Comparison of ENCODE assay signal across 15 cellular contexts in the genomic region with DNA sequence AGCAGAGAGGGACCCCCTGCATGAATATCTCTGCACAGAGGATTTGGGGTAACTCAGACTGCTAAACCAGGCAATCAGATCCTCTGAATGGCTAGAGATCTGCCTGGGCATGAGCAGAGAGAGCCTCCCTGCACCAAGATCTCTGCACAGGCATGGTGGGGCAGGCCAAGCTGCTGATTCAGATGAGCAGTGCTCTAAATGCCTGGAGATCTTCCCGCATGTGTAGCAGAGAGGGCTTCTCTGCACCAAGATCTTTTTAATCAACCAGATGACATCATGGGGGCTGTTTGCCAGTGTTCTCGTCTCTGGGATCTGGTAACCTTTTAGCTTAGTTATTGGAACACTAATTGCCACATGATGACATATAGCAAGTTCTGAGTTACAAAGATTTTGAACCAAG.
A peak's percentile ranks its signal among the peaks of the same experiment; 100 is the strongest.
DNase-seq lines count a peak whose midpoint lies in the region; ATAC-seq and TF ChIP-seq lines count a peak whose summit lies in the region.
"Had no signal": no experiment of that assay in that cellular context is flagged by ENCODE, and none has a peak within 500 bp of the region (broad histone marks: within the 10 kb centered on the region; RNA-seq: fewer than 3 reads in every experiment).

No MANE protein-coding gene starts in this region.

- POLR2A ChIA-PET in RWPE1 (lab: Yijun Ruan, JAX; ENCODE audit: low non-redundant PET) = no interaction called here

- H3F3A ChIP-seq in GM23248 (ENCODE audit: insufficient read depth) = no peaks in the 10 kb centered on the region

- no TSS peak for BruUV-seq in Calu3 (replicated peaks; lab: Mats Ljungman, UMichigan)

- H3K27ac Mint-ChIP-seq in Calu3 (ENCODE audit: unreplicated experiment) = no peak overlapping the region
- H3K27ac Mint-ChIP-seq: CD4-positive, alpha-beta memory T cell had no signal

- no peaks in the 10 kb centered on the region for H3K36me3 ChIP-seq in GM23248 (ENCODE audit: low read depth)
- H3K36me3 ChIP-seq in SJCRH30 = no peaks in the 10 kb centered on the region
- H3K36me3 ChIP-seq: BE2C had no signal

- WGBS in GM23248 (ENCODE audit: low coverage in 1 of 2, low lambda C conversion rate in 2 of 2, missing lambda C conversion rate in 2 of 2), 2 experiments = 0 to 7% methylated on average over 2 of the region's 2 CpGs

- H3K27me3 ChIP-seq in GM23248 (replicated peaks; ENCODE audit: insufficient read depth) (no peaks in the 10 kb centered on the region), foreskin keratinocyte (no peaks in the 10 kb centered on the region), SJCRH30 (no peaks in the 10 kb centered on the region)
- H3K27me3 ChIP-seq: BE2C had no signal

- intact Hi-C loops in Calu3 (cut with micrococcal nuclease; ENCODE audit: unreplicated experiment) = no loop called here

- no peaks in the 10 kb centered on the region for H3K79me2 ChIP-seq in GM23248 (ENCODE audit: insufficient read depth)

- no peaks in the 10 kb centered on the region for H3K4me1 Mint-ChIP-seq in Calu3 (ENCODE audit: low read depth, unreplicated experiment)
- H3K4me1 Mint-ChIP-seq: CD4-positive, alpha-beta memory T cell had no signal

- H3K4me2 ChIP-seq in GM23248 (ENCODE audit: unreplicated experiment) = no peak overlapping the region

- no peak overlapping the region for H2AFZ ChIP-seq in GM23248

- no peak overlapping the region for H3K9ac ChIP-seq in GM23248

- ATAC-seq in foreskin keratinocyte = peak; percentile 82
- ATAC-seq: HCT116 had no signal

- H3K4me1 ChIP-seq in GM23248 (ENCODE audit: insufficient read depth) (no peaks in the 10 kb centered on the region), foreskin keratinocyte (peaks cover 4% of the 10 kb centered on the region), SJCRH30 (no peaks in the 10 kb centered on the region)
- H3K4me1 ChIP-seq: BE2C had no signal

- no peak overlapping the region for H3K4me3 ChIP-seq in GM23248
- H3K4me3 ChIP-seq in SJCRH30 = no peak overlapping the region

- no peaks in the 10 kb centered on the region for H3K36me3 Mint-ChIP-seq in Calu3 (ENCODE audit: insufficient read depth, unreplicated experiment)
- H3K36me3 Mint-ChIP-seq: CD4-positive, alpha-beta memory T cell had no signal

- H3K4me3 Mint-ChIP-seq in Calu3 (ENCODE audit: low read depth, unreplicated experiment) = no peak overlapping the region
- H3K4me3 Mint-ChIP-seq: CD4-positive, alpha-beta memory T cell had no signal

- no peak for TF ChIP-seq CTCF in RWPE1 (conservative IDR thresholded peaks at IDR 0.05; ENCODE audit: low read depth)
- no peak for TF ChIP-seq CTCF in foreskin keratinocyte (conservative IDR thresholded peaks at IDR 0.05)
- TF ChIP-seq CTCF in Calu3 (IDR thresholded peaks at IDR 0.05; ENCODE audit: unreplicated experiment) = no peak

- H4K20me1 ChIP-seq in GM23248 (ENCODE audit: insufficient read depth) = no peaks in the 10 kb centered on the region

- CTCF ChIA-PET in RWPE1 (lab: Yijun Ruan, JAX) = no interaction called here
- CTCF ChIA-PET in Calu3 (lab: Charles Lee) = no interaction called here

- H3K27me3 Mint-ChIP-seq in Calu3 (ENCODE audit: unreplicated experiment) = no peaks in the 10 kb centered on the region
- H3K27me3 Mint-ChIP-seq: CD4-positive, alpha-beta memory T cell had no signal

- H3K9me3 Mint-ChIP-seq in Calu3 (ENCODE audit: low read depth, unreplicated experiment) = peaks cover 2% of the 10 kb centered on the region

- no peaks in the 10 kb centered on the region for H3K9me2 ChIP-seq in GM23248 (ENCODE audit: insufficient read depth)

- in situ Hi-C loops in GM23248 (cut with MboI) = no loop called here

- DNase-seq in GM23248 = peak; percentile 15
- DNase-seq in RWPE1 (ENCODE audit: low spot score) = no peak
- peak; percentile 22 for DNase-seq in epithelial cell of prostate (ENCODE audit: low read depth, low spot score)
- peak; percentile 83 to 87 for DNase-seq in foreskin keratinocyte
- DNase-seq in activated CD8-positive, alpha-beta memory T cell treated with anti-CD3 and anti-CD28 coated beads, Interleukin-2, amount 50 U/mL, for 48 hours = no peak
- no peak for DNase-seq in Calu3
- no peak for DNase-seq in HPDE6-E6E7 (ENCODE audit: extremely low spot score)
- no peak for DNase-seq in SJCRH30
- DNase-seq: BE2C; CD4-positive, alpha-beta memory T cell; DMS153; DMS79 treated with DMSO at 0.1 percent for 48 hours; GOT3 had no signal

- H3K27ac ChIP-seq in GM23248 (no peak overlapping the region), RWPE1 (peak overlapping the region; percentile 71), epithelial cell of prostate (peak overlapping the region; percentile 59), foreskin keratinocyte (no peak overlapping the region), SJCRH30 (no peak overlapping the region)
- H3K27ac ChIP-seq: C4-2B had no signal

- H3K9me3 ChIP-seq in GM23248 (ENCODE audit: low read depth) (no peaks in the 10 kb centered on the region), SJCRH30 (replicated peaks) (no peaks in the 10 kb centered on the region)
- H3K9me3 ChIP-seq: BE2C had no signal

Comparison
In these comparisons a context has a peak if more than half of its experiments do, and no peak if none do; other contexts are left out.
1. DNase-seq: peak in GM23248 (single experiment), epithelial cell of prostate (single experiment) and foreskin keratinocyte (2 of 2); none in RWPE1 (single experiment), activated CD8-positive, alpha-beta memory T cell treated with anti-CD3 and anti-CD28 coated beads, Interleukin-2, amount 50 U/mL, for 48 hours (single experiment), Calu3 (single experiment), HPDE6-E6E7 (single experiment) and SJCRH30 (0 of 2).
2. H3K27ac ChIP-seq: peak in RWPE1 (single experiment) and epithelial cell of prostate (single experiment); none in GM23248 (single experiment), foreskin keratinocyte (single experiment) and SJCRH30 (single experiment).